ENCODE assay signal across 10 cellular contexts in the genomic region with DNA sequence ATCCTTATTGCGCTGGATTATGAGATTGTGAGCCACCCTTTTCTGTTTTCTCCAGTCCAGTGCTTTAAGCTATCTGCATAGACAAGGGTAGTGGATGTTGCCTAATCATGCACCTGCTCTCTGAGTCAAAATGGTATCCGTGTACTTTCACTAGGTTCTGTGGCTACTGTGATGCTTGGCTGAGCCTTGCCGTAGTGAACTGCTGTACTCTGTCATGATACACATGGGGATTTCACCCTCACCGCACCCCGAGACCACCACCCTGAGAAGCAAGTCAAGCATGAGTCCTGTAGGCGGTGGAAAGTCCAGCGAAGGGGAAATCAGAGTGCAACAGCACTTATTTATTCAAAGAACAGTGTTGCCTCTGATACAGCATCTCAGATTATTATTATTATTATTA. TPM values are rescaled to one million over a fixed set of nuclear protein-coding genes. Genes with fewer than 3 reads are reported as not detected.
DNase-seq lines count a peak whose midpoint lies in the region; ATAC-seq and TF ChIP-seq lines count a peak whose summit lies in the region.
"Had no signal": no experiment of that assay in that cellular context is flagged by ENCODE, and none has a peak within 500 bp of the region (broad histone marks: within the 10 kb centered on the region; RNA-seq: fewer than 3 reads in every experiment).

No MANE protein-coding gene starts in this region.

- no peaks in the 10 kb centered on the region for H3K9me3 ChIP-seq in gastroesophageal sphincter
- H3K9me3 ChIP-seq: tibial artery had no signal

- no peak overlapping the region for H3K27ac ChIP-seq in gastroesophageal sphincter
- H3K27ac ChIP-seq: tibial artery had no signal

- no peak for TF ChIP-seq CTCF in gastroesophageal sphincter (IDR thresholded peaks at IDR 0.05)

- DNase-seq in germinal center (ENCODE audit: low spot score) (peak; percentile 87), AG08395 (ENCODE audit: low spot score) (no peak), GOT3 (lab: John Stamatoyannopoulos, UW) (no peak), SHP77 (lab: John Stamatoyannopoulos, UW) (no peak)
- DNase-seq: occipital lobe, tibial artery had no signal

- no peak for TF ChIP-seq EP300 in gastroesophageal sphincter (IDR thresholded peaks at IDR 0.05)

- no peak overlapping the region for H3K4me3 ChIP-seq in gastroesophageal sphincter
- H3K4me3 ChIP-seq: tibial artery had no signal

- ATAC-seq in GM18511 (IDR thresholded peaks at IDR 0.05; ENCODE audit: unreplicated experiment) = peak; percentile 100
- ATAC-seq in GM21367 (IDR thresholded peaks at IDR 0.05; ENCODE audit: unreplicated experiment) = peak; percentile 99
- ATAC-seq in HG03280 (IDR thresholded peaks at IDR 0.05; ENCODE audit: unreplicated experiment) = peak; percentile 97
- no peak for ATAC-seq in gastroesophageal sphincter

- H3K36me3 ChIP-seq in gastroesophageal sphincter = no peaks in the 10 kb centered on the region
- H3K36me3 ChIP-seq: tibial artery had no signal

- no peaks in the 10 kb centered on the region for H3K4me1 ChIP-seq in gastroesophageal sphincter
- H3K4me1 ChIP-seq: tibial artery had no signal

- H3K27me3 ChIP-seq in gastroesophageal sphincter = no peaks in the 10 kb centered on the region
- H3K27me3 ChIP-seq: tibial artery had no signal

- no peak for TF ChIP-seq POLR2A in gastroesophageal sphincter (IDR thresholded peaks at IDR 0.05)

- 80 to 95% methylated on average over 5 to 6 of the region's 7 CpGs for WGBS in gastroesophageal sphincter (ENCODE audit: low coverage in 1 of 2), 2 donors

RNA-seq across cellular contexts. Expression of gene ARHGAP25, which starts 55.0 kb away (rescaled TPM):
- total RNA-seq in gastroesophageal sphincter = 1 to 10 TPM; 2.2 to 7.3 (median 4.4) TPM
